ENCODE assay signal across 21 cellular contexts in genomic region chr10:49228677-49229076, GRCh38. TPM values are rescaled to one million over a fixed set of nuclear protein-coding genes. Genes with fewer than 3 reads are reported as not detected.
"Had no signal": no experiment of that assay in that cellular context is flagged by ENCODE, and none has a peak within 500 bp of the region (broad histone marks: within the 10 kb centered on the region; RNA-seq: fewer than 3 reads in every experiment).

No MANE protein-coding gene starts in this region.

- ATAC-seq: heart left ventricle; left lobe of liver; naive thymus-derived CD4-positive, alpha-beta T cell; psoas muscle; right lobe of liver; stimulated activated effector memory CD8-positive, alpha-beta T cell treated with anti-CD3 and anti-CD28 coated beads, Interleukin-12 subunit alpha, Interleukin-12 subunit beta, amount 100 ng/mL, for 72 hours had no signal

- H3K27ac ChIP-seq: colonic mucosa, heart left ventricle, psoas muscle, right lobe of liver, tibial artery, upper lobe of left lung, uterus had no signal

- H3K27me3 ChIP-seq: colonic mucosa, heart left ventricle, right lobe of liver, tibial artery, upper lobe of left lung had no signal

- H3K27ac Mint-ChIP-seq: naive thymus-derived CD4-positive, alpha-beta T cell; nephron progenitor cell; stimulated activated effector memory CD8-positive, alpha-beta T cell treated with anti-CD3 and anti-CD28 coated beads, Interleukin-12 subunit alpha, Interleukin-12 subunit beta, amount 100 ng/mL, for 72 hours; stimulated activated naive CD8-positive, alpha-beta T cell treated with anti-CD3 and anti-CD28 coated beads, Interleukin-15, Interleukin-2, amounts not matched to agents 100 ng/mL and 50 ng/mL, for 24 hours had no signal

- H3K9me3 Mint-ChIP-seq: nephron progenitor cell; stimulated activated effector memory CD8-positive, alpha-beta T cell treated with anti-CD3 and anti-CD28 coated beads, Interleukin-12 subunit alpha, Interleukin-12 subunit beta, amount 100 ng/mL, for 72 hours; stimulated activated naive CD8-positive, alpha-beta T cell treated with anti-CD3 and anti-CD28 coated beads, Interleukin-15, Interleukin-2, amounts not matched to agents 100 ng/mL and 50 ng/mL, for 24 hours had no signal

- H3K4me3 ChIP-seq: colonic mucosa, heart left ventricle, psoas muscle, right lobe of liver, tibial artery, upper lobe of left lung, uterus had no signal

- H3K9me3 ChIP-seq: colonic mucosa, psoas muscle, right lobe of liver, tibial artery, upper lobe of left lung, uterus had no signal

- DNase-seq: colonic mucosa; erythroblast; foreskin melanocyte; heart left ventricle; hippocampal formation; mammary epithelial cell; naive thymus-derived CD4-positive, alpha-beta T cell; nephron progenitor cell; psoas muscle; retina; right lobe of liver; stimulated activated CD4-positive, alpha-beta T cell treated with anti-CD3 and anti-CD28 coated beads, Interleukin-4, amount 100 ng/mL, for 1 hour; stimulated activated CD8-positive, alpha-beta memory T cell treated with anti-CD3 and anti-CD28 coated beads, Interleukin-4, amount 100 ng/mL, for 48 hours; tibial artery; uterus had no signal

- H3K4me1 ChIP-seq: colonic mucosa, right lobe of liver, tibial artery, upper lobe of left lung, uterus had no signal

- H3K4me3 Mint-ChIP-seq: naive thymus-derived CD4-positive, alpha-beta T cell; nephron progenitor cell; stimulated activated effector memory CD8-positive, alpha-beta T cell treated with anti-CD3 and anti-CD28 coated beads, Interleukin-12 subunit alpha, Interleukin-12 subunit beta, amount 100 ng/mL, for 72 hours; stimulated activated naive CD8-positive, alpha-beta T cell treated with anti-CD3 and anti-CD28 coated beads, Interleukin-15, Interleukin-2, amounts not matched to agents 100 ng/mL and 50 ng/mL, for 24 hours had no signal

- H3K36me3 ChIP-seq: colonic mucosa, heart left ventricle, right lobe of liver, tibial artery, upper lobe of left lung, uterus had no signal

- FAIRE-seq: endothelial cell of umbilical vein, islet of Langerhans had no signal

- H3K36me3 Mint-ChIP-seq: naive thymus-derived CD4-positive, alpha-beta T cell; stimulated activated effector memory CD8-positive, alpha-beta T cell treated with anti-CD3 and anti-CD28 coated beads, Interleukin-12 subunit alpha, Interleukin-12 subunit beta, amount 100 ng/mL, for 72 hours had no signal

RNA-seq across cellular contexts. Expression of gene TMEM273, which starts 40.5 kb away (rescaled TPM):
- total RNA-seq: mammary epithelial cell had no signal
- polyA plus RNA-seq: mammary epithelial cell had no signal
